ENCODE assay signal across 11 cellular contexts in genomic region chrX:9785252-9785943, GRCh38. TPM values are rescaled to one million over a fixed set of nuclear protein-coding genes. Genes with fewer than 3 reads are reported as not detected.
DNase-seq lines count a peak whose midpoint lies in the region; ATAC-seq and TF ChIP-seq lines count a peak whose summit lies in the region.
"Had no signal": no experiment of that assay in that cellular context is flagged by ENCODE, and none has a peak within 500 bp of the region (broad histone marks: within the 10 kb centered on the region; RNA-seq: fewer than 3 reads in every experiment).

No MANE protein-coding gene starts in this region.

- H3K36me3 Mint-ChIP-seq in activated naive CD8-positive, alpha-beta T cell treated with anti-CD3 and anti-CD28 coated beads, Interleukin-2, amount 10 ng/mL, durations not matched to agents 7 days and 5 days: no peaks in the 10 kb centered on the region
- H3K36me3 Mint-ChIP-seq in activated naive CD8-positive, alpha-beta T cell treated with anti-CD3 and anti-CD28 coated beads, Interleukin-2, amount 50 U/mL, for 24 hours (ENCODE audit: low read depth): no peaks in the 10 kb centered on the region
- no peaks in the 10 kb centered on the region for H3K36me3 Mint-ChIP-seq in mesothelial cell of epicardium
- no peaks in the 10 kb centered on the region for H3K36me3 Mint-ChIP-seq in type B pancreatic cell
- H3K36me3 Mint-ChIP-seq: naive thymus-derived CD8-positive, alpha-beta T cell had no signal

- POLR2A ChIA-PET in activated naive CD8-positive, alpha-beta T cell treated with anti-CD3 and anti-CD28 coated beads, Interleukin-2, amount 10 ng/mL, durations not matched to agents 7 days and 5 days (lab: Charles Lee): no interaction called here

- ATAC-seq in activated naive CD8-positive, alpha-beta T cell treated with anti-CD3 and anti-CD28 coated beads, Interleukin-2, amount 10 ng/mL, durations not matched to agents 7 days and 5 days (ENCODE audit: low read depth): no peak
- no peak for ATAC-seq in activated naive CD8-positive, alpha-beta T cell treated with anti-CD3 and anti-CD28 coated beads, Interleukin-2, amount 50 U/mL, for 24 hours
- ATAC-seq: naive thymus-derived CD8-positive, alpha-beta T cell had no signal

- H3K27ac Mint-ChIP-seq in activated naive CD8-positive, alpha-beta T cell treated with anti-CD3 and anti-CD28 coated beads, Interleukin-2, amount 10 ng/mL, durations not matched to agents 7 days and 5 days: no peak overlapping the region
- no peak overlapping the region for H3K27ac Mint-ChIP-seq in activated naive CD8-positive, alpha-beta T cell treated with anti-CD3 and anti-CD28 coated beads, Interleukin-2, amount 50 U/mL, for 24 hours
- H3K27ac Mint-ChIP-seq in mesothelial cell of epicardium: peak overlapping the region; percentile 76
- peak overlapping the region; percentile 76 for H3K27ac Mint-ChIP-seq in type B pancreatic cell
- H3K27ac Mint-ChIP-seq: naive thymus-derived CD8-positive, alpha-beta T cell had no signal

- TF ChIP-seq CTCF in epithelial cell of proximal tubule (conservative IDR thresholded peaks at IDR 0.05; ENCODE audit: low read depth, low read length) (no peak), mesothelial cell of epicardium (IDR thresholded peaks at IDR 0.05; ENCODE audit: unreplicated experiment) (no peak), type B pancreatic cell (conservative IDR thresholded peaks at IDR 0.05) (no peak)

- H3K9me3 Mint-ChIP-seq in activated naive CD8-positive, alpha-beta T cell treated with anti-CD3 and anti-CD28 coated beads, Interleukin-2, amount 10 ng/mL, durations not matched to agents 7 days and 5 days: no peaks in the 10 kb centered on the region
- H3K9me3 Mint-ChIP-seq in activated naive CD8-positive, alpha-beta T cell treated with anti-CD3 and anti-CD28 coated beads, Interleukin-2, amount 50 U/mL, for 24 hours: no peaks in the 10 kb centered on the region
- H3K9me3 Mint-ChIP-seq in mesothelial cell of epicardium: peaks cover 3% of the 10 kb centered on the region
- peaks cover 7% of the 10 kb centered on the region for H3K9me3 Mint-ChIP-seq in type B pancreatic cell

- peaks cover 29% of the 10 kb centered on the region for H3K27me3 Mint-ChIP-seq in activated naive CD8-positive, alpha-beta T cell treated with anti-CD3 and anti-CD28 coated beads, Interleukin-2, amount 10 ng/mL, durations not matched to agents 7 days and 5 days
- H3K27me3 Mint-ChIP-seq in activated naive CD8-positive, alpha-beta T cell treated with anti-CD3 and anti-CD28 coated beads, Interleukin-2, amount 50 U/mL, for 24 hours: peaks cover 35% of the 10 kb centered on the region
- H3K27me3 Mint-ChIP-seq in mesothelial cell of epicardium (ENCODE audit: low read depth): no peaks in the 10 kb centered on the region
- peaks cover 3% of the 10 kb centered on the region for H3K27me3 Mint-ChIP-seq in type B pancreatic cell

- H3K4me1 Mint-ChIP-seq in activated naive CD8-positive, alpha-beta T cell treated with anti-CD3 and anti-CD28 coated beads, Interleukin-2, amount 10 ng/mL, durations not matched to agents 7 days and 5 days: no peaks in the 10 kb centered on the region
- H3K4me1 Mint-ChIP-seq in activated naive CD8-positive, alpha-beta T cell treated with anti-CD3 and anti-CD28 coated beads, Interleukin-2, amount 50 U/mL, for 24 hours: peaks cover 2% of the 10 kb centered on the region
- peaks cover 18% of the 10 kb centered on the region for H3K4me1 Mint-ChIP-seq in mesothelial cell of epicardium
- no peaks in the 10 kb centered on the region for H3K4me1 Mint-ChIP-seq in type B pancreatic cell (ENCODE audit: unreplicated experiment)

- no peak overlapping the region for H3K4me3 Mint-ChIP-seq in activated naive CD8-positive, alpha-beta T cell treated with anti-CD3 and anti-CD28 coated beads, Interleukin-2, amount 10 ng/mL, durations not matched to agents 7 days and 5 days
- no peak overlapping the region for H3K4me3 Mint-ChIP-seq in activated naive CD8-positive, alpha-beta T cell treated with anti-CD3 and anti-CD28 coated beads, Interleukin-2, amount 50 U/mL, for 24 hours
- H3K4me3 Mint-ChIP-seq in mesothelial cell of epicardium: peak overlapping the region; percentile 68
- peak overlapping the region; percentile 84 for H3K4me3 Mint-ChIP-seq in type B pancreatic cell

- H3K4me3 ChIP-seq in epithelial cell of proximal tubule (ENCODE audit: low read depth, low read length): peak overlapping the region; percentile 66

- DNase-seq in activated naive CD8-positive, alpha-beta T cell treated with anti-CD3 and anti-CD28 coated beads, Interleukin-2, amount 10 ng/mL, durations not matched to agents 7 days and 5 days: peak; percentile 24
- no peak for DNase-seq in activated naive CD8-positive, alpha-beta T cell treated with anti-CD3 and anti-CD28 coated beads, Interleukin-2, amount 50 U/mL, for 24 hours
- DNase-seq in epithelial cell of proximal tubule (ENCODE audit: low read depth): no peak
- DNase-seq in mesothelial cell of epicardium (ENCODE audit: low spot score in 2 of 2, unreplicated experiment in 2 of 2): peak in 1 of 2 experiments; percentile 39
- DNase-seq in type B pancreatic cell (ENCODE audit: extremely low spot score, unreplicated experiment): no peak
- DNase-seq in H4 (ENCODE audit: low spot score): no peak
- DNase-seq in AG08395 (ENCODE audit: low spot score): no peak
- no peak for DNase-seq in activated CD4-positive, alpha-beta T cell treated with anti-CD3 and anti-CD28 coated beads for 48 hours
- DNase-seq: erythroblast; naive thymus-derived CD8-positive, alpha-beta T cell; NCI-H2171 had no signal

RNA-seq across cellular contexts. Expression of gene SHROOM2, which starts 0.8 kb away (rescaled TPM):
- total RNA-seq in activated naive CD8-positive, alpha-beta T cell treated with anti-CD3 and anti-CD28 coated beads, Interleukin-2, amount 10 ng/mL, durations not matched to agents 7 days and 5 days: not detected
- 4.8 and 8.9 TPM in 2 replicates for total RNA-seq in epithelial cell of proximal tubule
- 12.5 to 13.5 TPM (median 13.3 TPM) in 3 replicates for total RNA-seq in mesothelial cell of epicardium
- 8.4 and 16.2 TPM in 2 replicates for total RNA-seq in type B pancreatic cell (ENCODE audit: low replicate concordance)
- 2.5 and 3.6 TPM in 2 replicates for total RNA-seq in H4 (2014; rRNA removed; shearing (Covaris generic))
- total RNA-seq: naive thymus-derived CD8-positive, alpha-beta T cell had no signal

RNA-seq across cellular contexts. Expression of gene GPR143, which starts 19.8 kb away (rescaled TPM):
- total RNA-seq in activated naive CD8-positive, alpha-beta T cell treated with anti-CD3 and anti-CD28 coated beads, Interleukin-2, amount 10 ng/mL, durations not matched to agents 7 days and 5 days: not detected
- 16.6 and 17.4 TPM in 2 replicates for total RNA-seq in epithelial cell of proximal tubule
- total RNA-seq in mesothelial cell of epicardium: 6.4 to 7.7 TPM (median 7.3 TPM) in 3 replicates
- total RNA-seq in type B pancreatic cell (ENCODE audit: low replicate concordance): 4.7 TPM in 2 replicates
- total RNA-seq in H4 (2014; rRNA removed; shearing (Covaris generic)): not detected in 2 replicates
- total RNA-seq: naive thymus-derived CD8-positive, alpha-beta T cell had no signal

Comparison
In these comparisons a context has a peak if more than half of its experiments do, and no peak if none do; other contexts are left out.
1. H3K27ac Mint-ChIP-seq: peak in mesothelial cell of epicardium (single experiment) and type B pancreatic cell (single experiment); none in activated naive CD8-positive, alpha-beta T cell treated with anti-CD3 and anti-CD28 coated beads, Interleukin-2, amount 10 ng/mL, durations not matched to agents 7 days and 5 days (single experiment) and activated naive CD8-positive, alpha-beta T cell treated with anti-CD3 and anti-CD28 coated beads, Interleukin-2, amount 50 U/mL, for 24 hours (single experiment).
2. H3K4me3 Mint-ChIP-seq: peak in mesothelial cell of epicardium (single experiment) and type B pancreatic cell (single experiment); none in activated naive CD8-positive, alpha-beta T cell treated with anti-CD3 and anti-CD28 coated beads, Interleukin-2, amount 10 ng/mL, durations not matched to agents 7 days and 5 days (single experiment) and activated naive CD8-positive, alpha-beta T cell treated with anti-CD3 and anti-CD28 coated beads, Interleukin-2, amount 50 U/mL, for 24 hours (single experiment).